ENCODE assay signal across 8 cellular contexts in the genomic region with DNA sequence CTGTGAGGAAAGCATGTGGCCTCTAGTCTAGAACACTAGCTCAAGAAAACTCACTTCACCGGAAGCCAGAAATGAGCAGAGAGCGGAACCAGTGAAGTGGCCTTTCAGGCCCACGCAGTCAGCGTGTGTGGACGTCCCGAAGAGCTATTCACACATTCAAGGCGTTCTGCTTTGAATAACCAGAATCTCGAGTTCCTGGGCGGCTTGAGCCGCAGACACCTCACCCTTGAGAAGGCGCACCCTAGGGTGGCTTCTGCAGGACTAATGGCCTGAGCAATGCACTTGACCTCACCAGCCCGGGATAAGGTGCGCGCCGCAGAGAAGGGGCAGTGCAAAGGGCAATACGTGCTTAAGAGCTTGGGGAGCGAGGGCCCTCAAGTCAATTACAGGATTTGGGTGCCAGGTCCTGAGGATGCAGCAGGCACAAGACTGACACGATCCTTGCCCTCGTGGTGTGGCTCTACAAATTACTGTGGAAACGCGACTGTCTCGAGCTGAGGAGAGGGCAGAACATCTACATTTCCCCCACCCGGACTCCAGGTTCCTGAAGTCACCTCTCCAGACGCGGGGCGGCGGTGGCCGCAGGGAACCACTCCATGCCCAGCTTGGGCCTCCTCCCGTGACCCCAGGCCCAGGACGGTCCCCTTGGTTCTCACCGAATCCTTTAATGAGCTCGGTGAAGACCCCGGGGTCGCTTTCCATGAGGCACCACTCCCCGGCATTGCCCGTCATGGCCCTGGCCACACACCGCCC. TPM values are rescaled to one million over a fixed set of nuclear protein-coding genes. Genes with fewer than 3 reads are reported as not detected.
DNase-seq lines count a peak whose midpoint lies in the region; ATAC-seq, FAIRE-seq and TF ChIP-seq lines count a peak whose summit lies in the region.

No MANE protein-coding gene starts in this region.

- H3K27ac Mint-ChIP-seq in CD8-positive, alpha-beta memory T cell = peak overlapping the region; percentile 89 to 100 (median 98)

- H3K79me2 ChIP-seq in parathyroid adenoma = peaks cover 13% of the 10 kb centered on the region

- no peak for FAIRE-seq in RCC 7860 (lab: Jason Lieb, UNC)

- no peaks in the 10 kb centered on the region for H3K27me3 Mint-ChIP-seq in CD8-positive, alpha-beta memory T cell

- CTCF ChIA-PET in CD8-positive, alpha-beta memory T cell (lab: Charles Lee) = interaction anchor here (0.6 to 2.8 kb wide), 16 partner anchors 13 to 252 kb away, joined by 3 to 30 read pairs (median 4); partner anchors contain the start of genes CDC73 and RGS2

- TF ChIP-seq CTCF in foreskin keratinocyte (conservative IDR thresholded peaks at IDR 0.05) (no peak), parathyroid adenoma (IDR thresholded peaks at IDR 0.05) (no peak), upper lobe of right lung (IDR thresholded peaks at IDR 0.05) (no peak)

- peaks cover 0 to 1% (median 0%) of the 10 kb centered on the region in 5 donors for H3K9me3 Mint-ChIP-seq in CD8-positive, alpha-beta memory T cell

- peak overlapping the region; percentile 76 for H3K9ac ChIP-seq in parathyroid adenoma

- peak; percentile 34 to 63 (median 41) for DNase-seq in CD8-positive, alpha-beta memory T cell
- peak; percentile 48 for DNase-seq in RCC 7860 (ENCODE audit: low spot score)
- peak; percentile 6 to 34 for DNase-seq in activated T-helper 1 cell treated with anti-CD3 and anti-CD28 coated beads, Interleukin-2, amount 50 U/mL, for 16 hours (ENCODE audit: low read depth in 1 of 2, low spot score in 1 of 2)
- peak; percentile 18 to 45 for DNase-seq in foreskin keratinocyte
- peak; percentile 81 for DNase-seq in upper lobe of right lung

- peaks cover 61 to 76% (median 72%) of the 10 kb centered on the region in 3 donors for H3K4me1 Mint-ChIP-seq in CD8-positive, alpha-beta memory T cell

- peak overlapping the region; percentile 92 for H3K4me2 ChIP-seq in parathyroid adenoma (ENCODE audit: low read length)

- ATAC-seq in GM19328 (IDR thresholded peaks at IDR 0.05; ENCODE audit: unreplicated experiment) (peak; percentile 50), HG03460 (IDR thresholded peaks at IDR 0.05; ENCODE audit: unreplicated experiment) (peak; percentile 45), foreskin keratinocyte (peak; percentile 0), upper lobe of right lung (peak; percentile 58)

- H3K36me3 Mint-ChIP-seq in CD8-positive, alpha-beta memory T cell = peaks cover 6 to 25% (median 9%) of the 10 kb centered on the region in 3 donors

- POLR2A ChIA-PET in CD8-positive, alpha-beta memory T cell (lab: Charles Lee) = interaction anchor here (1.6 to 2.6 kb wide), 6 partner anchors 11 to 251 kb away, joined by 3 to 44 read pairs (median 8); partner anchors contain the start of genes CDC73, GLRX2 and RGS2

- peaks cover 40% of the 10 kb centered on the region for H3K4me1 ChIP-seq in CD8-positive, alpha-beta memory T cell (ENCODE audit: insufficient read depth, low read length)
- H3K4me1 ChIP-seq in foreskin keratinocyte (peaks cover 26% of the 10 kb centered on the region), parathyroid adenoma (no peaks in the 10 kb centered on the region), upper lobe of right lung (peaks cover 23% of the 10 kb centered on the region)

- peak overlapping the region; percentile 94 to 100 (median 94) for H3K4me3 Mint-ChIP-seq in CD8-positive, alpha-beta memory T cell

- intact Hi-C loops in upper lobe of right lung (cut with DNase I) = no loop called here

- no peaks in the 10 kb centered on the region for H3K9me3 ChIP-seq in CD8-positive, alpha-beta memory T cell (ENCODE audit: low read length)
- H3K9me3 ChIP-seq in parathyroid adenoma (ENCODE audit: control insufficient read depth, low read length) (no peaks in the 10 kb centered on the region), upper lobe of right lung (no peaks in the 10 kb centered on the region)

- peak overlapping the region; percentile 97 for H3K27ac ChIP-seq in CD8-positive, alpha-beta memory T cell (ENCODE audit: low read depth, low read length)
- H3K27ac ChIP-seq in foreskin keratinocyte (peak overlapping the region; percentile 70), parathyroid adenoma (peak overlapping the region; percentile 94), upper lobe of right lung (peak overlapping the region; percentile 94)

- no peaks in the 10 kb centered on the region for H3K36me3 ChIP-seq in CD8-positive, alpha-beta memory T cell (ENCODE audit: insufficient read depth, low read length)
- H3K36me3 ChIP-seq in parathyroid adenoma (ENCODE audit: control insufficient read depth, insufficient read depth, low read length) = no peaks in the 10 kb centered on the region
- no peaks in the 10 kb centered on the region for H3K36me3 ChIP-seq in upper lobe of right lung

- peak overlapping the region; percentile 93 for H3K4me3 ChIP-seq in CD8-positive, alpha-beta memory T cell (ENCODE audit: low read length)
- H3K4me3 ChIP-seq in parathyroid adenoma (ENCODE audit: low read depth, low read length) (peak overlapping the region; percentile 88), upper lobe of right lung (peak overlapping the region; percentile 91)

- H2AFZ ChIP-seq in parathyroid adenoma = peak overlapping the region; percentile 91

- H3K27me3 ChIP-seq in CD8-positive, alpha-beta memory T cell (ENCODE audit: insufficient read depth, low read length, poor library complexity, severe bottlenecking) = no peaks in the 10 kb centered on the region
- no peaks in the 10 kb centered on the region for H3K27me3 ChIP-seq in foreskin keratinocyte
- no peaks in the 10 kb centered on the region for H3K27me3 ChIP-seq in parathyroid adenoma (ENCODE audit: control insufficient read depth, insufficient read depth, low read length)
- no peaks in the 10 kb centered on the region for H3K27me3 ChIP-seq in upper lobe of right lung

RNA-seq across cellular contexts. Expression of gene UCHL5, which starts 0.5 kb away (rescaled TPM):
- total RNA-seq in CD8-positive, alpha-beta memory T cell = 100 to 1,000 TPM; 106 to 110 TPM
- polyA plus RNA-seq in CD8-positive, alpha-beta memory T cell = 54.4 TPM
- 48.9 and 61.4 TPM in 2 replicates for total RNA-seq in foreskin keratinocyte
- 26.5 and 36.7 TPM in 2 replicates for polyA plus RNA-seq in foreskin keratinocyte
- total RNA-seq in upper lobe of right lung = 23.8 TPM

RNA-seq across cellular contexts. Expression of gene RO60, which starts 0.7 kb away (rescaled TPM):
- 10 to 100 TPM; 74.6 to 82.7 TPM for total RNA-seq in CD8-positive, alpha-beta memory T cell
- 128 TPM for polyA plus RNA-seq in CD8-positive, alpha-beta memory T cell
- total RNA-seq in foreskin keratinocyte = 57.9 and 68.3 TPM in 2 replicates
- polyA plus RNA-seq in foreskin keratinocyte = 4.1 and 4.2 TPM in 2 replicates
- 73.5 TPM for total RNA-seq in upper lobe of right lung

RNA-seq across cellular contexts. Expression of gene GLRX2, which starts 46.5 kb away (rescaled TPM):
- total RNA-seq in CD8-positive, alpha-beta memory T cell = 10 to 100 TPM; 47.1 to 49.6 TPM
- polyA plus RNA-seq in CD8-positive, alpha-beta memory T cell = 13.2 TPM
- 25.6 and 27.5 TPM in 2 replicates for total RNA-seq in foreskin keratinocyte
- polyA plus RNA-seq in foreskin keratinocyte = 32.3 and 34.3 TPM in 2 replicates
- total RNA-seq in upper lobe of right lung = 19.0 TPM

Comparison
In these comparisons a context has a peak if more than half of its experiments do, and no peak if none do; other contexts are left out.
1. Peak in every context shown above with its lines: DNase-seq, ATAC-seq, H3K4me3 ChIP-seq and H3K27ac ChIP-seq.
2. DNase-seq: peak in every context shown above with its lines; median percentile 81 in upper lobe of right lung; 48 in RCC 7860; 41 in CD8-positive, alpha-beta memory T cell; 32 in foreskin keratinocyte; 20 in activated T-helper 1 cell treated with anti-CD3 and anti-CD28 coated beads, Interleukin-2, amount 50 U/mL, for 16 hours.
3. ATAC-seq: peak in every context shown above with its lines; median percentile 58 in upper lobe of right lung; 50 in GM19328; 45 in HG03460; 0 in foreskin keratinocyte.